Comparison of ENCODE assay signal across 8 cellular contexts in genomic region chr1:64469614-64469976, GRCh38. TPM values are rescaled to one million over a fixed set of nuclear protein-coding genes. Genes with fewer than 3 reads are reported as not detected.
DNase-seq lines count a peak whose midpoint lies in the region; ATAC-seq, FAIRE-seq and TF ChIP-seq lines count a peak whose summit lies in the region.

No MANE protein-coding gene starts in this region.

- H3K36me3 Mint-ChIP-seq in neural progenitor cell: peaks cover 10% of the 10 kb centered on the region

- H3K4me2 ChIP-seq in endothelial cell of umbilical vein (ENCODE audit: insufficient read depth, low read length) (peak overlapping the region; percentile 90), neural progenitor cell (peak overlapping the region; percentile 97)

- peaks cover 18% of the 10 kb centered on the region for H3K4me1 ChIP-seq in endothelial cell of umbilical vein (ENCODE audit: control insufficient read depth, extremely low read depth, insufficient read depth, low read length)
- H3K4me1 ChIP-seq in neural progenitor cell: peaks cover 23% of the 10 kb centered on the region

- intact Hi-C loops in endothelial cell of umbilical vein (cut with micrococcal nuclease): no loop called here

- no TSS peak for BruUV-seq in endothelial cell of umbilical vein (replicated peaks; lab: Mats Ljungman, UMichigan)

- H3K9ac ChIP-seq in endothelial cell of umbilical vein (replicated peaks; ENCODE audit: extremely low read depth, insufficient read depth, low read length) (peak overlapping the region; percentile 73), neural progenitor cell (no peak overlapping the region)

- DNase-seq in GM10248 (ENCODE audit: extremely low spot score) (peak; percentile 14), NCI-H2227 treated with DMSO at 0.1 percent for 48 hours (lab: John Stamatoyannopoulos, UW) (peak; percentile 61), endothelial cell of umbilical vein (ENCODE audit: low read depth, low spot score) (no peak), neural progenitor cell (ENCODE audit: low spot score) (peak; percentile 46), RCC 7860 (ENCODE audit: low spot score) (no peak), inferior parietal cortex (ENCODE audit: extremely low spot score) (no peak)

- H3K36me3 ChIP-seq in endothelial cell of umbilical vein (ENCODE audit: control insufficient read depth in 2 of 2, extremely low read depth in 1 of 2, insufficient read depth in 2 of 2, low read length in 2 of 2) (no peaks in the 10 kb centered on the region), neural progenitor cell (no peaks in the 10 kb centered on the region)

- H3K27ac ChIP-seq in endothelial cell of umbilical vein (ENCODE audit: insufficient read depth, low read depth, low read length) (peak overlapping the region; percentile 13), neural progenitor cell (no peak overlapping the region)

- peak overlapping the region; percentile 90 for H3K4me3 Mint-ChIP-seq in neural progenitor cell

- H3K9me3 ChIP-seq in endothelial cell of umbilical vein (replicated peaks; ENCODE audit: control insufficient read depth, insufficient read depth, low read length) (no peaks in the 10 kb centered on the region), neural progenitor cell (ENCODE audit: low read depth) (no peaks in the 10 kb centered on the region)

- ATAC-seq in HG03342 (IDR thresholded peaks at IDR 0.05; ENCODE audit: unreplicated experiment) (no peak), GM18511 (IDR thresholded peaks at IDR 0.05; ENCODE audit: unreplicated experiment) (no peak)

- H4K20me1 ChIP-seq in endothelial cell of umbilical vein (replicated peaks; ENCODE audit: control insufficient read depth, extremely low read depth, insufficient read depth, low read length) (no peaks in the 10 kb centered on the region), neural progenitor cell (ENCODE audit: low read depth) (peaks cover 32% of the 10 kb centered on the region)

- no peaks in the 10 kb centered on the region for H3K9me3 Mint-ChIP-seq in neural progenitor cell

- no peaks in the 10 kb centered on the region for H3K9me1 ChIP-seq in endothelial cell of umbilical vein (replicated peaks; ENCODE audit: control insufficient read depth, extremely low read depth, insufficient read depth, low read length)

- H3K27me3 ChIP-seq in endothelial cell of umbilical vein (ENCODE audit: control insufficient read depth in 2 of 2, insufficient read depth in 2 of 2, low read length in 2 of 2): peaks cover 2 to 4% of the 10 kb centered on the region in 2 experiments
- peaks cover 44% of the 10 kb centered on the region for H3K27me3 ChIP-seq in neural progenitor cell

- H3K79me2 ChIP-seq in endothelial cell of umbilical vein (ENCODE audit: control insufficient read depth, insufficient read depth, low read length) (peaks cover 4% of the 10 kb centered on the region), neural progenitor cell (ENCODE audit: low read depth) (peaks cover 42% of the 10 kb centered on the region)

- H2AFZ ChIP-seq in endothelial cell of umbilical vein (ENCODE audit: low read depth, low read length) (peak overlapping the region; percentile 98), neural progenitor cell (replicated peaks) (peak overlapping the region; percentile 97)

- dilution Hi-C loops in endothelial cell of umbilical vein (cut with MboI; ENCODE audit: extremely low pct_ligation_motif_present, low sequenced_read_pairs): no loop called here

- H3K27ac Mint-ChIP-seq in neural progenitor cell: peak overlapping the region; percentile 89

- H3K4me3 ChIP-seq in endothelial cell of umbilical vein (replicated peaks in 1 of 3; ENCODE audit: insufficient read depth in 1 of 3, low read depth in 1 of 3, low read length in 3 of 3) (peak overlapping the region; percentile 60 to 83 (median 78)), neural progenitor cell (peak overlapping the region; percentile 92)

- TF ChIP-seq CTCF in GM10248 (IDR thresholded peaks at IDR 0.05; ENCODE audit: control extremely low read depth, extremely low read depth, low read depth, missing control alignments) (no peak), endothelial cell of umbilical vein (IDR thresholded peaks at IDR 0.05; ENCODE audit: extremely low read depth in 1 of 2, insufficient read depth in 1 of 2, low read depth in 1 of 2, low read length in 2 of 2) (no peak), neural progenitor cell (IDR thresholded peaks at IDR 0.05) (no peak)

- peaks cover 45% of the 10 kb centered on the region for H3F3A ChIP-seq in neural progenitor cell (ENCODE audit: low read depth)

- H3K4me1 Mint-ChIP-seq in neural progenitor cell: peaks cover 24% of the 10 kb centered on the region

- FAIRE-seq in endothelial cell of umbilical vein (lab: Jason Lieb, UNC): no peak
- FAIRE-seq in RCC 7860 (lab: Jason Lieb, UNC): no peak

- peaks cover 10% of the 10 kb centered on the region for H3K27me3 Mint-ChIP-seq in neural progenitor cell (ENCODE audit: insufficient read depth, low read depth)

- CTCF ChIA-PET in GM10248 (lab: Yijun Ruan, JAX) (no interaction called here), endothelial cell of umbilical vein (lab: Charles Lee) (no interaction called here)

- POLR2A ChIA-PET in GM10248 (lab: Yijun Ruan, JAX): no interaction called here
- POLR2A ChIA-PET in endothelial cell of umbilical vein (lab: Charles Lee): no interaction called here

- no peak for TF ChIP-seq POLR2A in endothelial cell of umbilical vein (IDR thresholded peaks at IDR 0.05; ENCODE audit: low read depth, low read length)

TF ChIP-seq in endothelial cell of umbilical vein, 7 proteins besides CTCF, POLR2A, EP300 and RAD21:
- TF ChIP-seq GATA2 (IDR thresholded peaks at IDR 0.05; ENCODE audit: insufficient read depth, insufficient read length, low read depth, low read length) (no peak), EZH2 (IDR thresholded peaks at IDR 0.05; ENCODE audit: borderline replicate concordance, low read depth, low read length, severe bottlenecking) (no peak), POLR2AphosphoS5 (IDR thresholded peaks at IDR 0.05; ENCODE audit: insufficient read depth, low read depth, low read length) (no peak), FOS (IDR thresholded peaks at IDR 0.05; ENCODE audit: borderline replicate concordance, insufficient read depth, low read length) (no peak), JUN (IDR thresholded peaks at IDR 0.05; ENCODE audit: borderline replicate concordance, insufficient read depth, insufficient read length, low read depth) (no peak), MYC (IDR thresholded peaks at IDR 0.05; ENCODE audit: low read depth, low read length) (no peak), MAX (IDR thresholded peaks at IDR 0.05; ENCODE audit: insufficient read depth, insufficient read length) (no peak)
TF ChIP-seq in endothelial cell of umbilical vein: peak in this region for 0.

RNA-seq across cellular contexts. Expression of gene CACHD1, which starts 0.3 kb away (rescaled TPM):
- total RNA-seq in endothelial cell of umbilical vein (8.7 and 9.3 TPM in 2 replicates), neural progenitor cell (ENCODE audit: low replicate concordance) (49.9 and 61.0 TPM in 2 replicates)
- 2.1 and 3.6 TPM in 2 replicates for polyA plus RNA-seq in endothelial cell of umbilical vein
- polyA plus RNA-seq in endothelial cell of umbilical vein (2011; cell fraction: cytosol; rRNA removed): 2.6 and 3.0 TPM in 2 replicates
- polyA plus RNA-seq in endothelial cell of umbilical vein (2011; cell fraction: nucleus; rRNA removed): 8.9 and 9.0 TPM in 2 replicates
- polyA plus RNA-seq in endothelial cell of umbilical vein (2012): 4.8 and 7.0 TPM in 2 replicates
- 8.9 and 12.7 TPM in 2 replicates for polyA minus RNA-seq in endothelial cell of umbilical vein
- polyA minus RNA-seq in endothelial cell of umbilical vein (2011; cell fraction: cytosol; rRNA and poly(A)+ RNA removed): not detected
- polyA minus RNA-seq in endothelial cell of umbilical vein (2011; cell fraction: nucleus; rRNA and poly(A)+ RNA removed): 10.9 and 17.8 TPM in 2 replicates

Comparison
In these comparisons a context has a peak if more than half of its experiments do, and no peak if none do; other contexts are left out.
1. DNase-seq: peak in GM10248 (single experiment), NCI-H2227 treated with DMSO at 0.1 percent for 48 hours (single experiment) and neural progenitor cell (single experiment); none in endothelial cell of umbilical vein (single experiment), RCC 7860 (single experiment) and inferior parietal cortex (single experiment).